ENCODE assay signal across 20 cellular contexts in the genomic region with DNA sequence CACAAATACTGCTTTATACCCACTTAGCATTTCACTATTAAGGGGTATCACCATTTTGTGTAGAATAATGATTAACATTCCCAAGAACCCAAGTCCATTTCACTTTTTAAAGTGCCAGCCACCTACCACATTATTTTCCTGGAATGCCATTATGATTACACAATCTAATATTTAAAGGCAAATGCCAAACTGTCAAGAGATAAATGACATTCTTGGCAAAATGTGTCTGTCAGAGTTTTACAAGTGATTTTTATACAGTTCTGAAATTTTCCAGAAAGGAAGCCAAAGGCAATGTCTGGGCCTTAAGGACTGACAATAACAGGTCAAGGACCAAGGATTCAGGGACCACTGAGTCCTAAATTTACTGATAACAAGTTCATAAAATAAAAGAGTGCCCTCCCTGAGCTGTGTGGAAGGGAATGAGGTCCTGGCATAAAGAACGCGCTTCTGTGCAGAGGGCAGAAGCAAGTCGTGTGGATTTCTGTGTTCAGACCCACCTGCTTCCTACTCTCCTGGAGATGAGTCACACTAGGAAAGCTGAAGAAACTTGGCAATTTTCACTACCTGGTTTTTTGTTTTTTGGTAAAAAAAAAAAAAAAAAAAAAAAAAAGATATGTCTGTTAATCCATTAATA.
DNase-seq lines count a peak whose midpoint lies in the region; ATAC-seq and TF ChIP-seq lines count a peak whose summit lies in the region.
"Had no signal": no experiment of that assay in that cellular context is flagged by ENCODE, and none has a peak within 500 bp of the region (broad histone marks: within the 10 kb centered on the region; RNA-seq: fewer than 3 reads in every experiment).

No MANE protein-coding gene starts in this region.

- H3K27ac ChIP-seq in HEK293 (ENCODE audit: extremely low read depth, low read depth, low read length) = no peak overlapping the region
- peak overlapping the region; percentile 30 for H3K27ac ChIP-seq in right cardiac atrium (ENCODE audit: low read length)
- H3K27ac ChIP-seq: parathyroid adenoma had no signal

- TF ChIP-seq CTCF in HEK293 (tag by site-specific recombination; IDR thresholded peaks at IDR 0.05) (no peak), BE2C (IDR thresholded peaks at IDR 0.05; ENCODE audit: low read depth, low read length) (no peak)
- TF ChIP-seq CTCF in activated CD8-positive, alpha-beta T cell treated with anti-CD3 and anti-CD28 coated beads for 36 hours (IDR thresholded peaks at IDR 0.05) = no peak

- 62% methylated on average over 3 of the region's 3 CpGs for WGBS in right cardiac atrium

- H3K9me3 ChIP-seq in HEK293 (ENCODE audit: control insufficient read depth, insufficient read depth, low read depth, low read length) (no peaks in the 10 kb centered on the region), right cardiac atrium (ENCODE audit: control insufficient read depth, low read length) (no peaks in the 10 kb centered on the region), BE2C (no peaks in the 10 kb centered on the region)
- H3K9me3 ChIP-seq: gastroesophageal sphincter had no signal

- POLR2A ChIA-PET in HEK293 (lab: Yijun Ruan, JAX) = interaction anchor here (0.6 to 0.9 kb wide), 2 partner anchors 10 to 66 kb away, joined by 4 to 8 read pairs; no protein-coding TSS in a partner anchor
- POLR2A ChIA-PET in activated CD8-positive, alpha-beta T cell treated with anti-CD3 and anti-CD28 coated beads for 36 hours (lab: Charles Lee) = no interaction called here

- H3K9me3 Mint-ChIP-seq in activated CD8-positive, alpha-beta T cell treated with anti-CD3 and anti-CD28 coated beads for 36 hours = no peaks in the 10 kb centered on the region
- H3K9me3 Mint-ChIP-seq: activated naive CD8-positive, alpha-beta T cell treated with anti-CD3 and anti-CD28 coated beads, Interleukin-2, amount 50 U/mL, for 24 hours; CD8-positive, alpha-beta T cell had no signal

- no peak overlapping the region for H3K27ac Mint-ChIP-seq in activated CD8-positive, alpha-beta T cell treated with anti-CD3 and anti-CD28 coated beads for 36 hours
- H3K27ac Mint-ChIP-seq: activated naive CD8-positive, alpha-beta T cell treated with anti-CD3 and anti-CD28 coated beads, Interleukin-2, amount 50 U/mL, for 24 hours had no signal

- CTCF ChIA-PET in HEK293 (lab: Yijun Ruan, JAX) = interaction anchor here (2.0 kb wide), 1 partner anchor 57 kb away, joined by 5 read pairs; no protein-coding TSS in a partner anchor
- CTCF ChIA-PET in activated CD8-positive, alpha-beta T cell treated with anti-CD3 and anti-CD28 coated beads for 36 hours (lab: Charles Lee) = interaction anchor here (1.3 kb wide), 1 partner anchor 11 kb away, joined by 4 read pairs; no protein-coding TSS in a partner anchor

- no peaks in the 10 kb centered on the region for H3K36me3 Mint-ChIP-seq in activated CD8-positive, alpha-beta T cell treated with anti-CD3 and anti-CD28 coated beads for 36 hours (ENCODE audit: low read depth)

- intact Hi-C loops in right cardiac atrium (cut with DNase I) = no loop called here
- intact Hi-C loops in activated CD8-positive, alpha-beta T cell treated with anti-CD3 and anti-CD28 coated beads for 36 hours (cut with micrococcal nuclease) = no loop called here

- peaks cover 6% of the 10 kb centered on the region for H3K4me1 Mint-ChIP-seq in activated CD8-positive, alpha-beta T cell treated with anti-CD3 and anti-CD28 coated beads for 36 hours (ENCODE audit: low read depth)
- H3K4me1 Mint-ChIP-seq: activated naive CD8-positive, alpha-beta T cell treated with anti-CD3 and anti-CD28 coated beads, Interleukin-2, amount 50 U/mL, for 24 hours had no signal

- no peaks in the 10 kb centered on the region for H3K27me3 Mint-ChIP-seq in activated CD8-positive, alpha-beta T cell treated with anti-CD3 and anti-CD28 coated beads for 36 hours
- H3K27me3 Mint-ChIP-seq: activated naive CD8-positive, alpha-beta T cell treated with anti-CD3 and anti-CD28 coated beads, Interleukin-2, amount 50 U/mL, for 24 hours had no signal

- H3K27me3 ChIP-seq in right cardiac atrium (ENCODE audit: control insufficient read depth, insufficient read depth) (no peaks in the 10 kb centered on the region), BE2C (no peaks in the 10 kb centered on the region)
- H3K27me3 ChIP-seq: gastroesophageal sphincter had no signal

- ATAC-seq in right cardiac atrium = peak; percentile 23 to 50
- no peak for ATAC-seq in activated CD8-positive, alpha-beta T cell treated with anti-CD3 and anti-CD28 coated beads for 36 hours
- ATAC-seq: activated naive CD8-positive, alpha-beta T cell treated with anti-CD3 and anti-CD28 coated beads, Interleukin-2, amount 50 U/mL, for 24 hours; CD8-positive, alpha-beta T cell; gastroesophageal sphincter had no signal

- H3K36me3 ChIP-seq in HEK293 (ENCODE audit: control insufficient read depth in 2 of 2, insufficient read depth in 1 of 2, low read length in 2 of 2) = no peaks in the 10 kb centered on the region; a peak in 1 of 3 replicates
- H3K36me3 ChIP-seq in BE2C = no peaks in the 10 kb centered on the region; the same call in 1 of the 2 replicates
- H3K36me3 ChIP-seq: gastroesophageal sphincter had no signal

- DNase-seq in astrocyte of the hippocampus (ENCODE audit: low read depth, low spot score) (peak; percentile 20), right cardiac atrium (no peak), renal cortical epithelial cell (ENCODE audit: low read depth) (peak; percentile 63), GOT3 (lab: John Stamatoyannopoulos, UW) (no peak), HPDE6-E6E7 (ENCODE audit: extremely low spot score) (no peak), BE2C (no peak)
- no peak for DNase-seq in activated CD8-positive, alpha-beta T cell treated with anti-CD3 and anti-CD28 coated beads for 36 hours
- DNase-seq: activated CD4-positive, alpha-beta T cell treated with anti-CD3 and anti-CD28 coated beads for 1 hour; activated naive CD8-positive, alpha-beta T cell treated with anti-CD3 and anti-CD28 coated beads, Interleukin-2, amount 50 U/mL, for 24 hours; CD8-positive, alpha-beta T cell; DND-41; erythroblast; NCI-H1048; NCI-H2081 treated with DMSO at 0.1 percent for 48 hours; NCI-H510A treated with DMSO at 0.1 percent for 48 hours; RPMI8226; stimulated activated CD8-positive, alpha-beta memory T cell treated with anti-CD3 and anti-CD28 coated beads, Interleukin-4, amount 100 ng/mL, for 48 hours had no signal

- H3K4me1 ChIP-seq in HEK293 (ENCODE audit: control insufficient read depth, insufficient read depth, low read length) = no peaks in the 10 kb centered on the region
- peaks cover 4% of the 10 kb centered on the region for H3K4me1 ChIP-seq in right cardiac atrium (ENCODE audit: control insufficient read depth, insufficient read depth, low read length)
- peaks cover 13% of the 10 kb centered on the region for H3K4me1 ChIP-seq in BE2C
- H3K4me1 ChIP-seq: parathyroid adenoma had no signal

- H3K4me3 ChIP-seq in HEK293 (ENCODE audit: low read depth, low read length) (no peak overlapping the region), right cardiac atrium (ENCODE audit: low read length) (no peak overlapping the region), BE2C (ENCODE audit: low read depth, low read length) (no peak overlapping the region)
- H3K4me3 ChIP-seq: gastroesophageal sphincter had no signal

- no peak overlapping the region for H3K4me3 Mint-ChIP-seq in activated CD8-positive, alpha-beta T cell treated with anti-CD3 and anti-CD28 coated beads for 36 hours
- H3K4me3 Mint-ChIP-seq: activated naive CD8-positive, alpha-beta T cell treated with anti-CD3 and anti-CD28 coated beads, Interleukin-2, amount 50 U/mL, for 24 hours; CD8-positive, alpha-beta T cell had no signal

TF ChIP-seq in HEK293, 187 proteins besides CTCF, POLR2A, EP300 and RAD21:
- TF ChIP-seq ZNF677 (tag by site-specific recombination; IDR thresholded peaks at IDR 0.05) = no peak
- TF ChIP-seq, protein P1, sequence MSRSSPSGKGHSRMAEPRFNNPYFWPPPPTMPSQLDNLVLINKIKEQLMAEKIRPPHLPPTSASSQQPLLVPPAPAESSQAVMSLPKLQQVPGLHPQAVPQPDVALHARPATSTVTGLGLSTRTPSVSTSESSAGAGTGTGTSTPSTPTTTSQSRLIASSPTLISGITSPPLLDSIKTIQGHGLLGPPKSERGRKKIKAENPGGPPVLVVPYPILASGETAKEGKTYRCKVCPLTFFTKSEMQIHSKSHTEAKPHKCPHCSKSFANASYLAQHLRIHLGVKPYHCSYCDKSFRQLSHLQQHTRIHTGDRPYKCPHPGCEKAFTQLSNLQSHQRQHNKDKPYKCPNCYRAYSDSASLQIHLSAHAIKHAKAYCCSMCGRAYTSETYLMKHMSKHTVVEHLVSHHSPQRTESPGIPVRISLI (tag by site-specific recombination; IDR thresholded peaks at IDR 0.05) = peak; percentile 85

Comparison
In these comparisons a context has a peak if more than half of its experiments do, and no peak if none do; other contexts are left out.
1. DNase-seq: peak in astrocyte of the hippocampus (single experiment) and renal cortical epithelial cell (single experiment); none in right cardiac atrium (0 of 3), GOT3 (single experiment), HPDE6-E6E7 (single experiment), activated CD8-positive, alpha-beta T cell treated with anti-CD3 and anti-CD28 coated beads for 36 hours (single experiment) and BE2C (single experiment).